Comparison of ENCODE assay signal across 23 cellular contexts in the genomic region with DNA sequence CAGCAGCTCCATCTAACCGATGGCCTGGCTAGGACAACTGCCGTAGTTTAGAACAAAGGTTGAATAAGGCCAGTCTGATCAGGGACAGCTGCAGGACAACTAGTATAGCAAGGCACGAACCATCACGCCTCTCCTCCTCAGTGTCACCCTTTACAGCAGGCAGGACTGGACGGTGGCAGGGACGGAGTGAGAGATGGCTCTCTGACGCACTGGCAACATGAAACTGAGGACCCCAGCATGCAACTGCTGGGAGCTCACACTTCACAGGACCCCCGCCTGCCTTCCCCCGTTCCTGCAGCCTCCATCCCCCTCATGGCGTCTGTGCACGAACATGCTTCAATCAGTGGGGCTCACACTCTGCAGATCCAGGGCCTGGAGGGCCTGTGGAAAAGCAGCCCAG. TPM values are rescaled to one million over a fixed set of nuclear protein-coding genes. Genes with fewer than 3 reads are reported as not detected.
DNase-seq lines count a peak whose midpoint lies in the region; ATAC-seq, FAIRE-seq and TF ChIP-seq lines count a peak whose summit lies in the region.
"Had no signal": no experiment of that assay in that cellular context is flagged by ENCODE, and none has a peak within 500 bp of the region (broad histone marks: within the 10 kb centered on the region; RNA-seq: fewer than 3 reads in every experiment).

No MANE protein-coding gene starts in this region.

- no peak overlapping the region for H3K14ac ChIP-seq in H1 (ENCODE audit: insufficient read length)

- no peaks in the 10 kb centered on the region for H3K27me3 ChIP-seq in Panc1 (ENCODE audit: control insufficient read depth, insufficient read depth, low read length)
- H3K27me3 ChIP-seq in H1 (replicated peaks in 1 of 4; ENCODE audit: control insufficient read depth in 3 of 4, extremely low read depth in 1 of 4, insufficient read depth in 3 of 4, low read length in 3 of 4) = no peaks in the 10 kb centered on the region
- no peaks in the 10 kb centered on the region for H3K27me3 ChIP-seq in osteoblast (ENCODE audit: insufficient read depth, low read length)
- H3K27me3 ChIP-seq: esophagus muscularis mucosa, ovary, uterus had no signal

- no peak overlapping the region for H3K4ac ChIP-seq in H1 (replicated peaks; ENCODE audit: insufficient read length, low read depth, low read length)

- H2BK12ac ChIP-seq in H1 (ENCODE audit: low read depth, low read length) = no peak overlapping the region

- no peak for TF ChIP-seq RAD21 in H1 (IDR thresholded peaks at IDR 0.05 in 1 of 2, conservative IDR thresholded peaks at IDR 0.05 in 1 of 2; ENCODE audit: low read depth in 2 of 2, low read length in 2 of 2)

- no peak for TF ChIP-seq POLR2A in H1 (IDR thresholded peaks at IDR 0.05; ENCODE audit: control extremely low read depth in 1 of 2, low read depth in 2 of 2, low read length in 2 of 2)

- H4K91ac ChIP-seq in H1 (replicated peaks; ENCODE audit: insufficient read length, low read length) = no peak overlapping the region

- WGBS in H1 (ENCODE audit: extremely low coverage in 1 of 2, insufficient coverage in 1 of 2, insufficient read length in 1 of 2, insufficient replicate concordance in 2 of 2, low coverage in 1 of 2, low lambda C conversion rate in 2 of 2, missing lambda C conversion rate in 1 of 2), 2 experiments = 92% methylated on average over 11 of the region's 11 CpGs; no CpG with 5 or more reads in 1 of the 2 experiments

- peaks cover 4% of the 10 kb centered on the region; the same call in 1 of the 2 replicates for H3K79me1 ChIP-seq in H1 (ENCODE audit: low read depth, low read length)

- no peak for ATAC-seq in Panc1
- ATAC-seq in natural killer cell treated with Interleukin-12 subunit alpha and Interleukin-12 subunit beta and Interleukin-15 and Interleukin-18, amount 100 ng/mL, for 72 hours = no peak
- ATAC-seq: activated CD8-positive, alpha-beta T cell treated with anti-CD3 and anti-CD28 coated beads for 36 hours; effector memory CD8-positive, alpha-beta T cell; right cardiac atrium; T-helper 17 cell had no signal

- no peak overlapping the region for H3K4me3 Mint-ChIP-seq in natural killer cell treated with Interleukin-12 subunit alpha and Interleukin-12 subunit beta and Interleukin-15 and Interleukin-18, amount 100 ng/mL, for 72 hours
- H3K4me3 Mint-ChIP-seq: activated CD8-positive, alpha-beta T cell treated with anti-CD3 and anti-CD28 coated beads for 36 hours; activated naive CD4-positive, alpha-beta T cell treated with anti-CD3 and anti-CD28 coated beads, Interleukin-2, amount 50 U/mL, for 24 hours; effector memory CD8-positive, alpha-beta T cell; H9; naive B cell had no signal

- H3K27ac ChIP-seq in Panc1 (ENCODE audit: low read length) = no peak overlapping the region
- no peak overlapping the region for H3K27ac ChIP-seq in H1 (ENCODE audit: low read depth, low read length)
- no peak overlapping the region for H3K27ac ChIP-seq in osteoblast (ENCODE audit: low read depth, low read length)
- H3K27ac ChIP-seq: C4-2B, esophagus muscularis mucosa, ovary, uterus had no signal

- peaks cover 0 to 8% of the 10 kb centered on the region in 2 donors for H3K4me1 Mint-ChIP-seq in natural killer cell treated with Interleukin-12 subunit alpha and Interleukin-12 subunit beta and Interleukin-15 and Interleukin-18, amount 100 ng/mL, for 72 hours (ENCODE audit: low read depth in 2 of 2)
- H3K4me1 Mint-ChIP-seq: activated naive CD4-positive, alpha-beta T cell treated with anti-CD3 and anti-CD28 coated beads, Interleukin-2, amount 50 U/mL, for 24 hours; H9 had no signal

- peaks cover 30% of the 10 kb centered on the region in 2 experiments for H4K20me1 ChIP-seq in H1 (replicated peaks in 1 of 2; ENCODE audit: control insufficient read depth in 1 of 2, insufficient read depth in 2 of 2, low read length in 2 of 2)
- peaks cover 36% of the 10 kb centered on the region for H4K20me1 ChIP-seq in osteoblast (ENCODE audit: insufficient read depth, low read length)

- H3K27me3 Mint-ChIP-seq in natural killer cell treated with Interleukin-12 subunit alpha and Interleukin-12 subunit beta and Interleukin-15 and Interleukin-18, amount 100 ng/mL, for 72 hours = no peaks in the 10 kb centered on the region
- H3K27me3 Mint-ChIP-seq: activated CD8-positive, alpha-beta T cell treated with anti-CD3 and anti-CD28 coated beads for 36 hours; activated naive CD4-positive, alpha-beta T cell treated with anti-CD3 and anti-CD28 coated beads, Interleukin-2, amount 50 U/mL, for 24 hours; naive B cell had no signal

- H3K9me3 ChIP-seq in Panc1 (ENCODE audit: control insufficient read depth, insufficient read depth, low read depth, low read length) = no peaks in the 10 kb centered on the region
- no peaks in the 10 kb centered on the region for H3K9me3 ChIP-seq in H1 (ENCODE audit: insufficient read depth in 2 of 2, low read depth in 1 of 2, low read length in 1 of 2)
- H3K9me3 ChIP-seq in osteoblast (ENCODE audit: low read depth, low read length) = no peaks in the 10 kb centered on the region
- H3K9me3 ChIP-seq: esophagus muscularis mucosa, ovary, uterus had no signal

- H3K27ac Mint-ChIP-seq in natural killer cell treated with Interleukin-12 subunit alpha and Interleukin-12 subunit beta and Interleukin-15 and Interleukin-18, amount 100 ng/mL, for 72 hours = no peak overlapping the region
- H3K27ac Mint-ChIP-seq: activated CD8-positive, alpha-beta T cell treated with anti-CD3 and anti-CD28 coated beads for 36 hours; activated naive CD4-positive, alpha-beta T cell treated with anti-CD3 and anti-CD28 coated beads, Interleukin-2, amount 50 U/mL, for 24 hours; naive B cell; T-helper 17 cell had no signal

- TSS peak; percentile 54 for BruUV-seq in Panc1 (replicated peaks; lab: Mats Ljungman, UMichigan)

- no peak overlapping the region for H3K23ac ChIP-seq in H1 (ENCODE audit: insufficient read length)

- H3K79me2 ChIP-seq in H1 (ENCODE audit: control insufficient read depth in 1 of 2, insufficient read depth in 2 of 2, low read length in 2 of 2) (peaks cover 0 to 12% of the 10 kb centered on the region in 2 experiments; a peak in 1 of 4 replicates), osteoblast (ENCODE audit: insufficient read depth, low read length) (peaks cover 16% of the 10 kb centered on the region)

- H2AFZ ChIP-seq in H1 (ENCODE audit: low read length) (no peak overlapping the region), osteoblast (ENCODE audit: low read length) (no peak overlapping the region)

- H3K4me3 ChIP-seq in Panc1 (ENCODE audit: low read depth in 2 of 2, low read length in 2 of 2) = no peak overlapping the region
- H3K4me3 ChIP-seq in H1 (ENCODE audit: extremely low read depth in 1 of 4, insufficient read depth in 2 of 4, low read depth in 3 of 4, low read length in 4 of 4) = no peak overlapping the region
- H3K4me3 ChIP-seq in osteoblast (ENCODE audit: insufficient read depth, low read length) = no peak overlapping the region
- no peak overlapping the region for H3K4me3 ChIP-seq in foreskin fibroblast (ENCODE audit: low read depth in 1 of 2, low read length in 2 of 2)
- H3K4me3 ChIP-seq: esophagus muscularis mucosa, ovary, uterus had no signal

- TF ChIP-seq CTCF in GM10266 (IDR thresholded peaks at IDR 0.05; ENCODE audit: control insufficient read depth, insufficient read depth, low read depth, missing control alignments) (no peak), Panc1 (IDR thresholded peaks at IDR 0.05) (no peak), H1 (IDR thresholded peaks at IDR 0.05; ENCODE audit: control extremely low read depth in 1 of 3, insufficient read depth in 1 of 3, low read depth in 1 of 3, low read length in 3 of 3) (no peak), osteoblast (IDR thresholded peaks at IDR 0.05; ENCODE audit: extremely low read depth, low read depth, low read length) (no peak), foreskin fibroblast (IDR thresholded peaks at IDR 0.05; ENCODE audit: low read depth, low read length) (no peak)

- POLR2A ChIA-PET in Panc1 (lab: Charles Lee) = no interaction called here
- POLR2A ChIA-PET in H1 (lab: Charles Lee; ENCODE audit: partially characterized antibody) = interaction anchor here (0.8 kb wide), 1 partner anchor 153 kb away, joined by 3 read pairs; no protein-coding TSS in a partner anchor

- H3K9me3 Mint-ChIP-seq in natural killer cell treated with Interleukin-12 subunit alpha and Interleukin-12 subunit beta and Interleukin-15 and Interleukin-18, amount 100 ng/mL, for 72 hours = no peaks in the 10 kb centered on the region
- H3K9me3 Mint-ChIP-seq: activated CD8-positive, alpha-beta T cell treated with anti-CD3 and anti-CD28 coated beads for 36 hours; activated naive CD4-positive, alpha-beta T cell treated with anti-CD3 and anti-CD28 coated beads, Interleukin-2, amount 50 U/mL, for 24 hours; effector memory CD8-positive, alpha-beta T cell; H9; naive B cell had no signal

- TF ChIP-seq EP300 in H1 (IDR thresholded peaks at IDR 0.05; ENCODE audit: borderline replicate concordance in 1 of 2, low read depth in 2 of 2, low read length in 2 of 2) = no peak

- no peak overlapping the region for H4K8ac ChIP-seq in H1 (ENCODE audit: extremely low read depth, insufficient read depth, low read length)

- H3K36me3 ChIP-seq in Panc1 (ENCODE audit: control insufficient read depth, insufficient read depth, low read length) = peaks cover 13% of the 10 kb centered on the region
- H3K36me3 ChIP-seq in H1 (ENCODE audit: control insufficient read depth in 2 of 4, insufficient read depth in 4 of 4, low read length in 3 of 4) = peaks cover 52 to 97% (median 79%) of the 10 kb centered on the region in 4 experiments
- peaks cover 73% of the 10 kb centered on the region for H3K36me3 ChIP-seq in osteoblast (ENCODE audit: insufficient read depth, low read length)
- H3K36me3 ChIP-seq: ovary, uterus had no signal

- H2BK15ac ChIP-seq in H1 (ENCODE audit: low read length) = no peak overlapping the region

- no peaks in the 10 kb centered on the region for H3K4me1 ChIP-seq in Panc1 (ENCODE audit: control insufficient read depth, insufficient read depth, low read length)
- no peaks in the 10 kb centered on the region; a peak in 1 of 7 replicates for H3K4me1 ChIP-seq in H1 (replicated peaks in 1 of 4; ENCODE audit: control insufficient read depth in 3 of 4, insufficient read depth in 4 of 4, low read length in 3 of 4)
- H3K4me1 ChIP-seq in osteoblast (ENCODE audit: insufficient read depth, low read length) = peaks cover 20% of the 10 kb centered on the region

- in situ Hi-C loops in Panc1 (cut with HindIII; ENCODE audit: low pct_unique_long_range_greater_than_20kb, low sequenced_read_pairs) = no loop called here

- H2BK5ac ChIP-seq in H1 (ENCODE audit: low read depth, low read length) = no peak overlapping the region

- no peak overlapping the region for H3K18ac ChIP-seq in H1 (ENCODE audit: extremely low read depth, low read length)

- no peak overlapping the region for H3K56ac ChIP-seq in H1 (replicated peaks; ENCODE audit: insufficient read length, low read depth, low read length)

- no peaks in the 10 kb centered on the region for H3K36me3 Mint-ChIP-seq in natural killer cell treated with Interleukin-12 subunit alpha and Interleukin-12 subunit beta and Interleukin-15 and Interleukin-18, amount 100 ng/mL, for 72 hours
- H3K36me3 Mint-ChIP-seq: activated naive CD4-positive, alpha-beta T cell treated with anti-CD3 and anti-CD28 coated beads, Interleukin-2, amount 50 U/mL, for 24 hours; naive B cell had no signal

- H2BK20ac ChIP-seq in H1 (ENCODE audit: low read length) = no peak overlapping the region

- no peak overlapping the region for H3K9ac ChIP-seq in H1 (replicated peaks in 1 of 4; ENCODE audit: extremely low read depth in 1 of 4, low read depth in 3 of 4, low read length in 3 of 4)

- CTCF ChIA-PET in Panc1 (lab: Charles Lee) = no interaction called here
- CTCF ChIA-PET in H1 (lab: Charles Lee; ENCODE audit: partially characterized antibody) = interaction anchor here (1.5 to 1.6 kb wide), 2 partner anchors 32 to 348 kb away, joined by 4 read pairs; no protein-coding TSS in a partner anchor

- DNase-seq in GM10266 (ENCODE audit: extremely low spot score) (peak; percentile 10), Panc1 (ENCODE audit: low read depth, low spot score) (no peak), H1 (ENCODE audit: low read depth in 1 of 2, low spot score in 2 of 2) (peak in 1 of 2 experiments; percentile 39), osteoblast (ENCODE audit: insufficient read length, low spot score, missing footprints) (peak; percentile 80), DMS79 treated with DMSO at 0.1 percent for 48 hours (lab: John Stamatoyannopoulos, UW) (no peak), T-helper 2 cell (no peak), foreskin fibroblast (no peak)
- DNase-seq in natural killer cell treated with Interleukin-12 subunit alpha and Interleukin-12 subunit beta and Interleukin-15 and Interleukin-18, amount 100 ng/mL, for 72 hours (ENCODE audit: low spot score) = no peak
- DNase-seq: activated CD8-positive, alpha-beta T cell treated with anti-CD3 and anti-CD28 coated beads for 36 hours; effector memory CD8-positive, alpha-beta T cell; H9; naive B cell; NCI-H1417; NCI-H524; T-helper 17 cell had no signal

- intact Hi-C loops in Panc1 (cut with micrococcal nuclease; ENCODE audit: unreplicated experiment) = no loop called here

- no peaks in the 10 kb centered on the region for H3K23me2 ChIP-seq in H1 (ENCODE audit: low read depth, low read length)

- H4K5ac ChIP-seq in H1 (ENCODE audit: insufficient read length, low read depth, low read length) = no peak overlapping the region

- no peak for FAIRE-seq in H1 (lab: Jason Lieb, UNC)
- FAIRE-seq: astrocyte, RCC 7860 had no signal

- H3K4me2 ChIP-seq in H1 (ENCODE audit: insufficient read depth in 1 of 2, low read depth in 2 of 2, low read length in 2 of 2) (no peak overlapping the region), osteoblast (ENCODE audit: insufficient read depth, low read length) (no peak overlapping the region)

- H2BK120ac ChIP-seq in H1 (replicated peaks; ENCODE audit: low read depth, low read length) = no peak overlapping the region

- no peak overlapping the region for H2AK5ac ChIP-seq in H1 (ENCODE audit: low read depth, low read length)

RNA-seq across cellular contexts. Expression of a gene that starts 53.7 kb away (rescaled TPM):
- 23.2 TPM for total RNA-seq in Panc1 (2021; ENCODE audit: unreplicated experiment)
- 9.1 TPM for polyA plus RNA-seq in Panc1 (2012; ENCODE audit: insufficient read length)
- total RNA-seq in H1 (2021; fragmentation: NEBNext Ultra II Directional; extraction: Animal tissue kit (Norgen Biotek cat#: 25700)) = 17.7 and 19.9 TPM in 2 replicates
- polyA plus RNA-seq in H1 (2011; rRNA removed) = 3.9 and 6.1 TPM in 2 replicates
- polyA plus RNA-seq in H1 (2011; cell fraction: cytosol; rRNA removed) = 8.0 TPM
- polyA plus RNA-seq in H1 (2011; cell fraction: nucleus; rRNA removed) = 4.1 TPM
- 6.9 to 9.3 TPM (median 8.6 TPM) in 4 replicates for polyA plus RNA-seq in H1 (2012, experiment 1 of 2)
- 0.45 TPM for polyA plus RNA-seq in H1 (2012, experiment 2 of 2)
- 9.5 TPM for polyA plus RNA-seq in H1 (2013, experiment 1 of 2)
- polyA plus RNA-seq in H1 (2013, experiment 2 of 2) = 9.7 TPM
- 23.8 and 27.1 TPM in 2 replicates for polyA minus RNA-seq in H1 (2011; rRNA and poly(A)+ RNA removed)
- 12.5 TPM for polyA minus RNA-seq in H1 (2011; cell fraction: cytosol; rRNA and poly(A)+ RNA removed)
- 30.8 TPM for polyA minus RNA-seq in H1 (2011; cell fraction: nucleus; rRNA and poly(A)+ RNA removed)
- 34.7 and 35.9 TPM in 2 replicates for total RNA-seq in osteoblast
- 10 to 100 TPM; 13.0 to 16.6 TPM for total RNA-seq in natural killer cell treated with Interleukin-12 subunit alpha and Interleukin-12 subunit beta and Interleukin-15 and Interleukin-18, amount 100 ng/mL, for 72 hours

Comparison
In these comparisons a context has a peak if more than half of its experiments do, and no peak if none do; other contexts are left out.
1. DNase-seq: peak in GM10266 (single experiment) and osteoblast (single experiment); none in Panc1 (single experiment), DMS79 treated with DMSO at 0.1 percent for 48 hours (single experiment), T-helper 2 cell (0 of 5), natural killer cell treated with Interleukin-12 subunit alpha and Interleukin-12 subunit beta and Interleukin-15 and Interleukin-18, amount 100 ng/mL, for 72 hours (single experiment) and foreskin fibroblast (0 of 2).